Comparison of ENCODE assay signal across 1 cellular context in the genomic region with DNA sequence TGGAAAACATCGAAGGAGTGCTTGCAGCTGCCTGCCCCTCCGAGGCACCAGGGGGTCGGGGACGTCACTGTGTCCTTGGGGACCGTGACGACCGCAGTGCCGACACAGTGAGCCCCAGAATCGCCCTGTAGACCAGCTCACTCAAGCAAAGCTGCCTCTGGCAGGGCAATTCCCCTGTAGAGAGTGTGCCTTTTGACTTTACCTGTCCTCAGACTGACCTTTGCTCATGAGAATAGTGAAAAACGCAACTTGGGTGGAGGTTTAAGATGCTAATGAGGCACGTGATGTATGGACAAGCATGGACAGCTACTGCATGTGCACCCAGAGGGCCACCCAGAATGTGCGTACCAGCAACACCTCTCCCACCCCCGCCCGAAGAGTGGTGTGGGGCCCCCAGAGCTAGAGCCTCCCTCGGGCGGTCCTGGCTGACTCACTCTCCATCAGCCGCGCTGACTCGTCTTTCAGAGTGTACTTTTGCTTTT.
TF ChIP-seq lines count a peak whose summit lies in the region.

No MANE protein-coding gene starts in this region.

TF ChIP-seq in HEK293, 187 proteins besides CTCF, POLR2A, EP300 and RAD21 (continued from another document):
- peak; percentile 88 for TF ChIP-seq ZFP69B (tag by site-specific recombination; IDR thresholded peaks at IDR 0.05)
- TF ChIP-seq ZNF670 (tag by site-specific recombination; IDR thresholded peaks at IDR 0.05; ENCODE audit: low read depth), result no peak
- no peak for TF ChIP-seq ZNF121 (tag by site-specific recombination; IDR thresholded peaks at IDR 0.05)
- no peak for TF ChIP-seq ZNF677 (tag by site-specific recombination; IDR thresholded peaks at IDR 0.05)
- no peak for TF ChIP-seq ZNF830 (tag by site-specific recombination; IDR thresholded peaks at IDR 0.05; ENCODE audit: low read depth)
- TF ChIP-seq, protein P1, sequence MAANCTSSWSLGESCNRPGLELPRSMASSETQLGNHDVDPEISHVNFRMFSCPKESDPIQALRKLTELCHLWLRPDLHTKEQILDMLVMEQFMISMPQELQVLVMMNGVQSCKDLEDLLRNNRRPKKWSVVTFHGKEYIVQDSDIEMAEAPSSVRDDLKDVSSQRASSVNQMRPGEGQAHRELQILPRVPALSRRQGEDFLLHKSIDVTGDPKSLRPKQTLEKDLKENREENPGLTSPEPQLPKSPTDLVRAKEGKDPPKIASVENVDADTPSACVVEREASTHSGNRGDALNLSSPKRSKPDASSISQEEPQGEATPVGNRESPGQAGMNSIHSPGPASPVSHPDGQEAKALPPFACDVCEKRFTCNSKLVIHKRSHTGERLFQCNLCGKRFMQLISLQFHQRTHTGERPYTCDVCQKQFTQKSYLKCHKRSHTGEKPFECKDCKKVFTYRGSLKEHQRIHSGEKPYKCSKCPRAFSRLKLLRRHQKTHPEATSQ (tag by site-specific recombination; IDR thresholded peaks at IDR 0.05), result no peak
- peak; percentile 71; the same call in 1 of the 2 replicates for TF ChIP-seq ZNF423 (tag by site-specific recombination; IDR thresholded peaks at IDR 0.05)
- TF ChIP-seq ZNF248 (tag by site-specific recombination; IDR thresholded peaks at IDR 0.05), result no peak
- TF ChIP-seq, protein P2, sequence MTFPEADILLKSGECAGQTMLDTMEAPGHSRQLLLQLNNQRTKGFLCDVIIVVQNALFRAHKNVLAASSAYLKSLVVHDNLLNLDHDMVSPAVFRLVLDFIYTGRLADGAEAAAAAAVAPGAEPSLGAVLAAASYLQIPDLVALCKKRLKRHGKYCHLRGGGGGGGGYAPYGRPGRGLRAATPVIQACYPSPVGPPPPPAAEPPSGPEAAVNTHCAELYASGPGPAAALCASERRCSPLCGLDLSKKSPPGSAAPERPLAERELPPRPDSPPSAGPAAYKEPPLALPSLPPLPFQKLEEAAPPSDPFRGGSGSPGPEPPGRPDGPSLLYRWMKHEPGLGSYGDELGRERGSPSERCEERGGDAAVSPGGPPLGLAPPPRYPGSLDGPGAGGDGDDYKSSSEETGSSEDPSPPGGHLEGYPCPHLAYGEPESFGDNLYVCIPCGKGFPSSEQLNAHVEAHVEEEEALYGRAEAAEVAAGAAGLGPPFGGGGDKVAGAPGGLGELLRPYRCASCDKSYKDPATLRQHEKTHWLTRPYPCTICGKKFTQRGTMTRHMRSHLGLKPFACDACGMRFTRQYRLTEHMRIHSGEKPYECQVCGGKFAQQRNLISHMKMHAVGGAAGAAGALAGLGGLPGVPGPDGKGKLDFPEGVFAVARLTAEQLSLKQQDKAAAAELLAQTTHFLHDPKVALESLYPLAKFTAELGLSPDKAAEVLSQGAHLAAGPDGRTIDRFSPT (tag by site-specific recombination; IDR thresholded peaks at IDR 0.05), result no peak
- TF ChIP-seq GLIS2 (tag by site-specific recombination; IDR thresholded peaks at IDR 0.05), result peak; percentile 77
- TF ChIP-seq ZNF155 (tag by site-specific recombination; IDR thresholded peaks at IDR 0.05), result no peak
- TF ChIP-seq ZSCAN23 (tag by site-specific recombination; IDR thresholded peaks at IDR 0.05), result no peak
- no peak for TF ChIP-seq ZNF837 (tag by site-specific recombination; IDR thresholded peaks at IDR 0.05)
- no peak for TF ChIP-seq ZNF544 (tag by site-specific recombination; IDR thresholded peaks at IDR 0.05)
- TF ChIP-seq ZSCAN16 (tag by site-specific recombination; IDR thresholded peaks at IDR 0.05), result no peak
- TF ChIP-seq, protein P3, sequence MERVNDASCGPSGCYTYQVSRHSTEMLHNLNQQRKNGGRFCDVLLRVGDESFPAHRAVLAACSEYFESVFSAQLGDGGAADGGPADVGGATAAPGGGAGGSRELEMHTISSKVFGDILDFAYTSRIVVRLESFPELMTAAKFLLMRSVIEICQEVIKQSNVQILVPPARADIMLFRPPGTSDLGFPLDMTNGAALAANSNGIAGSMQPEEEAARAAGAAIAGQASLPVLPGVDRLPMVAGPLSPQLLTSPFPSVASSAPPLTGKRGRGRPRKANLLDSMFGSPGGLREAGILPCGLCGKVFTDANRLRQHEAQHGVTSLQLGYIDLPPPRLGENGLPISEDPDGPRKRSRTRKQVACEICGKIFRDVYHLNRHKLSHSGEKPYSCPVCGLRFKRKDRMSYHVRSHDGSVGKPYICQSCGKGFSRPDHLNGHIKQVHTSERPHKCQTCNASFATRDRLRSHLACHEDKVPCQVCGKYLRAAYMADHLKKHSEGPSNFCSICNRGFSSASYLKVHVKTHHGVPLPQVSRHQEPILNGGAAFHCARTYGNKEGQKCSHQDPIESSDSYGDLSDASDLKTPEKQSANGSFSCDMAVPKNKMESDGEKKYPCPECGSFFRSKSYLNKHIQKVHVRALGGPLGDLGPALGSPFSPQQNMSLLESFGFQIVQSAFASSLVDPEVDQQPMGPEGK (tag by site-specific recombination; IDR thresholded peaks at IDR 0.05), result peak; percentile 65
- TF ChIP-seq ZIC2 (tag by site-specific recombination; IDR thresholded peaks at IDR 0.05), result peak; percentile 32
- TF ChIP-seq, protein P4, sequence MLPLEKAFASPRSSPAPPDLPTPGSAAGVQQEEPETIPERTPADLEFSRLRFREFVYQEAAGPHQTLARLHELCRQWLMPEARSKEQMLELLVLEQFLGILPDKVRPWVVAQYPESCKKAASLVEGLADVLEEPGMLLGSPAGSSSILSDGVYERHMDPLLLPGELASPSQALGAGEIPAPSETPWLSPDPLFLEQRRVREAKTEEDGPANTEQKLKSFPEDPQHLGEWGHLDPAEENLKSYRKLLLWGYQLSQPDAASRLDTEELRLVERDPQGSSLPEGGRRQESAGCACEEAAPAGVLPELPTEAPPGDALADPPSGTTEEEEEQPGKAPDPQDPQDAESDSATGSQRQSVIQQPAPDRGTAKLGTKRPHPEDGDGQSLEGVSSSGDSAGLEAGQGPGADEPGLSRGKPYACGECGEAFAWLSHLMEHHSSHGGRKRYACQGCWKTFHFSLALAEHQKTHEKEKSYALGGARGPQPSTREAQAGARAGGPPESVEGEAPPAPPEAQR (tag by site-specific recombination; IDR thresholded peaks at IDR 0.05), result no peak
- no peak for TF ChIP-seq ZNF626 (tag by site-specific recombination; IDR thresholded peaks at IDR 0.05)
- no peak for TF ChIP-seq ZNF366 (tag by site-specific recombination; conservative IDR thresholded peaks at IDR 0.05)
- no peak for TF ChIP-seq ZNF791 (tag by site-specific recombination; IDR thresholded peaks at IDR 0.05)
- TF ChIP-seq, protein P5, sequence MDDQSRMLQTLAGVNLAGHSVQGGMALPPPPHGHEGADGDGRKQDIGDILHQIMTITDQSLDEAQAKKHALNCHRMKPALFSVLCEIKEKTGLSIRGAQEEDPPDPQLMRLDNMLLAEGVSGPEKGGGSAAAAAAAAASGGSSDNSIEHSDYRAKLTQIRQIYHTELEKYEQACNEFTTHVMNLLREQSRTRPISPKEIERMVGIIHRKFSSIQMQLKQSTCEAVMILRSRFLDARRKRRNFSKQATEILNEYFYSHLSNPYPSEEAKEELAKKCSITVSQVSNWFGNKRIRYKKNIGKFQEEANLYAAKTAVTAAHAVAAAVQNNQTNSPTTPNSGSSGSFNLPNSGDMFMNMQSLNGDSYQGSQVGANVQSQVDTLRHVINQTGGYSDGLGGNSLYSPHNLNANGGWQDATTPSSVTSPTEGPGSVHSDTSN (CRISPR knock-in tag; IDR thresholded peaks at IDR 0.05), result no peak
- TF ChIP-seq SP7 (tag by site-specific recombination; IDR thresholded peaks at IDR 0.05), result no peak
